9 cellular contexts compared by ENCODE assay signal in the genomic region with DNA sequence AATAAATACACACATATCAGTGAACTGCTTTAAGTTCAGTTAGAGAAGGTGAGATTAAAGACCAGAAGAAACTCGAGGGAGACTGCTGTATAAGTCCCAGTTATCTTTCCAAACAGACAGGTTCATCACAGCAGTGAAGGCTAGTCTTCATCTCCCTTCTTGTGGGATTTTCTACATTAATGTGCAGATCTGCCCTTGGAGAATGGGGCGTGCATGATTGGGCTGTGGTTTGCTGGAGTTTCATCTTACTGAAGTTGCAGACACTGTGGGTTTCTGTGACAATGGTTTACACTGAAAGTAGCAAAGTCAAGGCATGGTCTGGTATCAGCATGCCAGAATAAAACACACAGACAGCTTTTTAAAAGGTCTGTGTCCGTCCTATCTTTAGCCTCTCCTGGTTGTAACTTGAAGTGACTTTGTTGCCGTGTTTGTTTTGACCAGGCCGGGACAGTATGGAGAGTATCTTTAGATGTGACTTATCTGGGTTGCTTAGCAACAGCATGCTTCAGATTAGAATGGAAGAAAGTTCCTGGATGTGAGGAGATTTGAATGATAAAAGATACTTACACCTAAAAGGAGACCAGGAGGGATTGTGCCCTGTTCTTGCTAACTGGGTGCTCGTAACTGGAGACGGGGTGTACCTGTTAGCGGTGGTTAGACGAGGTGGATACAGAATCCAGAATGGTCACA. TPM values are rescaled to one million over a fixed set of nuclear protein-coding genes. Genes with fewer than 3 reads are reported as not detected.
DNase-seq lines count a peak whose midpoint lies in the region; ATAC-seq and TF ChIP-seq lines count a peak whose summit lies in the region.
"Had no signal": no experiment of that assay in that cellular context is flagged by ENCODE, and none has a peak within 500 bp of the region (broad histone marks: within the 10 kb centered on the region; RNA-seq: fewer than 3 reads in every experiment).

No MANE protein-coding gene starts in this region.

- peaks cover 0 to 55% (median 48%) of the 10 kb centered on the region in 4 donors for H3K4me1 ChIP-seq in sigmoid colon

- no peaks in the 10 kb centered on the region for H3K36me3 Mint-ChIP-seq in T-cell

- no peak for TF ChIP-seq CTCF in GM12875 (IDR thresholded peaks at IDR 0.05; ENCODE audit: borderline replicate concordance, insufficient read depth, low read depth, low read length)
- TF ChIP-seq CTCF in fibroblast of pulmonary artery (IDR thresholded peaks at IDR 0.05; ENCODE audit: low read length, missing control alignments), result no peak
- no peak for TF ChIP-seq CTCF in sigmoid colon (IDR thresholded peaks at IDR 0.05)

- H3K4me3 ChIP-seq in GM12875 (ENCODE audit: low read depth, low read length) (peak overlapping the region; percentile 3), fibroblast of pulmonary artery (replicated peaks; ENCODE audit: low read depth, low read length) (peak overlapping the region; percentile 89), sigmoid colon (peak overlapping the region in 2 of 4 donors; percentile 82 to 84)

- H3K4me3 Mint-ChIP-seq in T-cell, result peak overlapping the region; percentile 89 to 91 (median 89)

- no peaks in the 10 kb centered on the region for H3K36me3 ChIP-seq in sigmoid colon

- no peak for TF ChIP-seq EP300 in sigmoid colon (IDR thresholded peaks at IDR 0.05)

- peak overlapping the region; percentile 89 to 97 (median 94) for H3K27ac ChIP-seq in sigmoid colon

- peak overlapping the region; percentile 90 to 93 for H3K27ac Mint-ChIP-seq in T-cell

- CTCF ChIA-PET in T-cell (lab: Charles Lee), result interaction anchor here in 1 of 2 donors (0.6 kb wide), 1 partner anchor 357 kb away, joined by 6 read pairs; no protein-coding TSS in a partner anchor

- POLR2A ChIA-PET in T-cell (lab: Charles Lee), result no interaction called here

- no peak for TF ChIP-seq POLR2A in sigmoid colon (IDR thresholded peaks at IDR 0.05)

- DNase-seq in T-cell, result peak in 5 of 34 experiments; percentile 11 to 33 (median 26)
- DNase-seq in fibroblast of pulmonary artery (ENCODE audit: low read depth), result no peak
- no peak for DNase-seq in sigmoid colon
- DNase-seq in NCI-H2029 (lab: John Stamatoyannopoulos, UW), result no peak
- no peak for DNase-seq in OCI-M2 (lab: John Stamatoyannopoulos, UW; ENCODE audit: unreplicated experiment)

- H3K27me3 Mint-ChIP-seq in T-cell, result no peaks in the 10 kb centered on the region

- H3K27me3 ChIP-seq in sigmoid colon, result no peaks in the 10 kb centered on the region

- no peaks in the 10 kb centered on the region for H3K9me3 Mint-ChIP-seq in T-cell

- 28 to 54% methylated on average over 9 of the region's 9 CpGs for WGBS in sigmoid colon, 2 donors

- no peaks in the 10 kb centered on the region for H3K9me3 ChIP-seq in sigmoid colon

- peaks cover 52 to 63% (median 62%) of the 10 kb centered on the region in 3 donors for H3K4me1 Mint-ChIP-seq in T-cell

- ATAC-seq in T-cell (replicated peaks in 1 of 4) (no peak), GM19351 (IDR thresholded peaks at IDR 0.05; ENCODE audit: unreplicated experiment) (no peak), HG02642 (IDR thresholded peaks at IDR 0.05; ENCODE audit: poor library complexity, unreplicated experiment) (no peak)

- intact Hi-C loops in sigmoid colon (cut with DNase I), result loop anchor here (5.0 to 10.0 kb wide), 3 partner anchors 152 to 222 kb away; a partner anchor contains a TSS

RNA-seq across cellular contexts. Expression of a gene that starts 16.1 kb away (rescaled TPM):
- total RNA-seq in T-cell (10 to 100 TPM; 40.9 to 67.6 (median 55.6) TPM), sigmoid colon (10 to 100 TPM; 15.0 to 30.4 (median 22.6) TPM)
- polyA plus RNA-seq in sigmoid colon, result 10 to 100 TPM; 55.9 to 73.5 (median 65.1) TPM

RNA-seq across cellular contexts. Expression of a gene that starts 16.2 kb away (rescaled TPM):
- total RNA-seq in T-cell (1 to 10 TPM; 2.2 to 4.8 (median 4.3) TPM), sigmoid colon (1 to 10 TPM; 1.5 to 2.5 (median 2.1) TPM)
- polyA plus RNA-seq in sigmoid colon, result 1 to 10 TPM in 1 of 3 donors, under 1 TPM in 2; 0.69 to 1.2 (median 0.99) TPM

RNA-seq across cellular contexts. Expression of a gene that starts 35.7 kb away (rescaled TPM):
- not detected for total RNA-seq in T-cell
- total RNA-seq in sigmoid colon, result not detected
- not detected for polyA plus RNA-seq in sigmoid colon
- total RNA-seq: glomerular endothelial cell had no signal

RNA-seq across cellular contexts. Expression of a gene that starts 41.3 kb away (rescaled TPM):
- total RNA-seq in T-cell (10 to 100 TPM; 22.5 to 36.2 (median 32.6) TPM), sigmoid colon (10 to 100 TPM; 24.2 to 36.8 (median 29.5) TPM)
- polyA plus RNA-seq in sigmoid colon, result 10 to 100 TPM in 1 of 3 donors, 1 to 10 TPM in 2; 6.6 to 10.5 (median 6.9) TPM

RNA-seq across cellular contexts. Expression of a gene that starts 58.5 kb away (rescaled TPM):
- total RNA-seq in T-cell (10 to 100 TPM in 3 of 5 donors, 1 to 10 TPM in 2; 6.4 to 18.7 (median 18.5) TPM), sigmoid colon (10 to 100 TPM; 12.2 to 15.8 (median 14.2) TPM)
- 1 to 10 TPM; 3.5 to 5.5 (median 5.4) TPM for polyA plus RNA-seq in sigmoid colon
